Comparison of ENCODE assay signal across 24 cellular contexts in genomic region chr6:106005013-106005412, GRCh38.
A peak's percentile ranks its signal among the peaks of the same experiment; 100 is the strongest.
DNase-seq lines count a peak whose midpoint lies in the region; ATAC-seq and TF ChIP-seq lines count a peak whose summit lies in the region.
"Had no signal": no experiment of that assay in that cellular context is flagged by ENCODE, and none has a peak within 500 bp of the region (broad histone marks: within the 10 kb centered on the region; RNA-seq: fewer than 3 reads in every experiment).

No MANE protein-coding gene starts in this region.

- peak; percentile 46 for DNase-seq in GM23338 (ENCODE audit: low spot score)
- DNase-seq in NCI-H82 treated with DMSO at 0.1 percent for 48 hours (lab: John Stamatoyannopoulos, UW; ENCODE audit: unreplicated experiment), result peak; percentile 34
- peak; percentile 62 for DNase-seq in fibroblast of the aortic adventitia (ENCODE audit: low read depth)
- no peak for DNase-seq in GM03348 (ENCODE audit: low spot score)
- DNase-seq in mucosa of gallbladder (ENCODE audit: low spot score), result no peak
- no peak for DNase-seq in OCI-M1 (lab: John Stamatoyannopoulos, UW)
- DNase-seq: activated CD4-positive, CD25-positive, alpha-beta regulatory T cell treated with anti-CD3 and anti-CD28 coated beads, Interleukin-2, amount 50 U/mL, for 72 hours; activated CD8-positive, alpha-beta T cell treated with anti-CD3 and anti-CD28 coated beads for 36 hours; C1 segment of cervical spinal cord; central memory CD4-positive, alpha-beta T cell; DND-41; dorsolateral prefrontal cortex; hippocampal formation; lower lobe of right lung; NCI-H2081; NCI-H446 treated with DMSO at 0.1 percent for 48 hours; SJCRH30; spleen; stimulated activated CD4-positive, alpha-beta T cell treated with anti-CD3 and anti-CD28 coated beads, Interleukin-2, amount 100 ng/mL, for 48 hours; T-helper 1 cell had no signal

- no peaks in the 10 kb centered on the region for H3K36me3 Mint-ChIP-seq in GM23338 (ENCODE audit: low read depth)
- H3K36me3 Mint-ChIP-seq: activated naive CD8-positive, alpha-beta T cell; stimulated activated effector memory CD8-positive, alpha-beta T cell treated with anti-CD3 and anti-CD28 coated beads, Interleukin-12 subunit alpha, Interleukin-12 subunit beta, amount 100 ng/mL, for 72 hours had no signal

- H3K4me2 ChIP-seq in GM23338, result 0 out of 2 replicates have a peak overlapping the region, but pooled peaks have one; percentile 4
- H3K4me2 ChIP-seq in neural cell (ENCODE audit: low read length), result no peak overlapping the region

- H2AFZ ChIP-seq in GM23338 (no peak overlapping the region), neural cell (ENCODE audit: low read depth, low read length) (no peak overlapping the region)

- peak; percentile 98 for TF ChIP-seq EP300 in neural cell (conservative IDR thresholded peaks at IDR 0.05; ENCODE audit: poor library complexity, severe bottlenecking)

- no peaks in the 10 kb centered on the region for H4K20me1 ChIP-seq in GM23338 (replicated peaks; ENCODE audit: insufficient read depth)
- H4K20me1 ChIP-seq in neural cell (ENCODE audit: insufficient read depth), result no peaks in the 10 kb centered on the region

- peaks cover 6% of the 10 kb centered on the region; the same call in 1 of the 2 replicates for H3K9me2 ChIP-seq in GM23338 (ENCODE audit: insufficient read depth)
- no peaks in the 10 kb centered on the region for H3K9me2 ChIP-seq in neural cell (ENCODE audit: insufficient read depth, low read length)

- peaks cover 10% of the 10 kb centered on the region for H3K27me3 Mint-ChIP-seq in GM23338 (ENCODE audit: insufficient read depth, low read depth, poor library complexity)

- ATAC-seq in GM23338, result peak; percentile 74
- ATAC-seq: activated CD8-positive, alpha-beta T cell treated with anti-CD3 and anti-CD28 coated beads for 36 hours; stimulated activated effector memory CD8-positive, alpha-beta T cell treated with anti-CD3 and anti-CD28 coated beads, Interleukin-12 subunit alpha, Interleukin-12 subunit beta, amount 100 ng/mL, for 72 hours had no signal

- no peak overlapping the region for H3K27ac ChIP-seq in GM23338 (ENCODE audit: low read depth)
- H3K27ac ChIP-seq in neural cell (ENCODE audit: low read length), result no peak overlapping the region
- H3K27ac ChIP-seq: ascending aorta, dorsolateral prefrontal cortex, lower lobe of right lung, SJCRH30, spleen had no signal

- no peaks in the 10 kb centered on the region for H3K79me2 ChIP-seq in GM23338 (replicated peaks; ENCODE audit: insufficient read depth)
- H3K79me2 ChIP-seq in neural cell (replicated peaks; ENCODE audit: insufficient read depth, low read length), result no peaks in the 10 kb centered on the region

- H3K4me1 ChIP-seq in GM23338 (ENCODE audit: insufficient read depth), result peaks cover 43% of the 10 kb centered on the region
- H3K4me1 ChIP-seq: ascending aorta, SJCRH30, spleen had no signal

- no peak overlapping the region for H3K27ac Mint-ChIP-seq in GM23338
- H3K27ac Mint-ChIP-seq: activated CD8-positive, alpha-beta T cell treated with anti-CD3 and anti-CD28 coated beads for 36 hours; activated naive CD8-positive, alpha-beta T cell; stimulated activated effector memory CD8-positive, alpha-beta T cell treated with anti-CD3 and anti-CD28 coated beads, Interleukin-12 subunit alpha, Interleukin-12 subunit beta, amount 100 ng/mL, for 72 hours had no signal

- TF ChIP-seq CTCF in GM23338 (conservative IDR thresholded peaks at IDR 0.05; ENCODE audit: low read depth in 2 of 2) (no peak), fibroblast of the aortic adventitia (IDR thresholded peaks at IDR 0.05; ENCODE audit: insufficient read depth, low read length) (no peak), neural cell (IDR thresholded peaks at IDR 0.05; ENCODE audit: poor library complexity, severe bottlenecking) (no peak)

- H3K9me3 ChIP-seq in neural cell (ENCODE audit: low read length), result no peaks in the 10 kb centered on the region
- H3K9me3 ChIP-seq: ascending aorta, lower lobe of right lung, SJCRH30, spleen had no signal

- H3K4me1 Mint-ChIP-seq in GM23338, result peaks cover 37% of the 10 kb centered on the region
- H3K4me1 Mint-ChIP-seq: stimulated activated effector memory CD8-positive, alpha-beta T cell treated with anti-CD3 and anti-CD28 coated beads, Interleukin-12 subunit alpha, Interleukin-12 subunit beta, amount 100 ng/mL, for 72 hours had no signal

- H3K36me3 ChIP-seq in GM23338 (ENCODE audit: insufficient read depth) (no peaks in the 10 kb centered on the region), neural cell (ENCODE audit: insufficient read depth, low read length) (no peaks in the 10 kb centered on the region)
- H3K36me3 ChIP-seq: ascending aorta, lower lobe of right lung, SJCRH30, spleen had no signal

- no peak overlapping the region for H3K4me3 Mint-ChIP-seq in GM23338
- H3K4me3 Mint-ChIP-seq: activated CD8-positive, alpha-beta T cell treated with anti-CD3 and anti-CD28 coated beads for 36 hours; activated naive CD8-positive, alpha-beta T cell; stimulated activated effector memory CD8-positive, alpha-beta T cell treated with anti-CD3 and anti-CD28 coated beads, Interleukin-12 subunit alpha, Interleukin-12 subunit beta, amount 100 ng/mL, for 72 hours had no signal

- TF ChIP-seq RAD21 in neural cell (conservative IDR thresholded peaks at IDR 0.05), result no peak

- H3F3A ChIP-seq in GM23338 (replicated peaks; ENCODE audit: low read depth) (no peaks in the 10 kb centered on the region), neural cell (ENCODE audit: insufficient read depth, low read length, poor library complexity, severe bottlenecking) (no peaks in the 10 kb centered on the region)

- H3K4me3 ChIP-seq in GM23338 (no peak overlapping the region), fibroblast of the aortic adventitia (ENCODE audit: low read depth, low read length) (no peak overlapping the region), neural cell (ENCODE audit: low read length) (no peak overlapping the region)
- H3K4me3 ChIP-seq: ascending aorta, dorsolateral prefrontal cortex, lower lobe of right lung, SJCRH30, spleen had no signal

- H3K9ac ChIP-seq in neural cell (ENCODE audit: low read length), result no peak overlapping the region

- H3K27me3 ChIP-seq in GM23338 (ENCODE audit: insufficient read depth) (peaks cover 54% of the 10 kb centered on the region), neural cell (ENCODE audit: insufficient read depth, low read depth, low read length) (peaks cover 25% of the 10 kb centered on the region)
- H3K27me3 ChIP-seq: SJCRH30 had no signal

- no peaks in the 10 kb centered on the region for H3K9me3 Mint-ChIP-seq in GM23338
- H3K9me3 Mint-ChIP-seq: activated CD8-positive, alpha-beta T cell treated with anti-CD3 and anti-CD28 coated beads for 36 hours; stimulated activated effector memory CD8-positive, alpha-beta T cell treated with anti-CD3 and anti-CD28 coated beads, Interleukin-12 subunit alpha, Interleukin-12 subunit beta, amount 100 ng/mL, for 72 hours had no signal

TF ChIP-seq in GM23338, 12 proteins besides CTCF, POLR2A, EP300 and RAD21 (continues in another document):
- TF ChIP-seq POLR2AphosphoS5 (IDR thresholded peaks at IDR 0.05; ENCODE audit: low read depth), result no peak
- no peak for TF ChIP-seq ZNF331 (CRISPR knock-in tag; IDR thresholded peaks at IDR 0.05; ENCODE audit: low read depth)
- peak; percentile 27; the same call in 1 of the 2 replicates for TF ChIP-seq NANOG (IDR thresholded peaks at IDR 0.05; ENCODE audit: borderline replicate concordance)
- no peak for TF ChIP-seq ETS1 (IDR thresholded peaks at IDR 0.05)

TF ChIP-seq in neural cell, 6 proteins besides CTCF, POLR2A, EP300 and RAD21:
- TF ChIP-seq POLR2AphosphoS5 (IDR thresholded peaks at IDR 0.05) (peak; percentile 91), SMC3 (conservative IDR thresholded peaks at IDR 0.05; ENCODE audit: poor library complexity) (no peak), MXI1 (conservative IDR thresholded peaks at IDR 0.05; ENCODE audit: poor library complexity, severe bottlenecking) (no peak), EZH2 (IDR thresholded peaks at IDR 0.05; ENCODE audit: borderline replicate concordance, insufficient read depth, low read length, poor library complexity, severe bottlenecking) (no peak)
- TF ChIP-seq, protein P1, sequence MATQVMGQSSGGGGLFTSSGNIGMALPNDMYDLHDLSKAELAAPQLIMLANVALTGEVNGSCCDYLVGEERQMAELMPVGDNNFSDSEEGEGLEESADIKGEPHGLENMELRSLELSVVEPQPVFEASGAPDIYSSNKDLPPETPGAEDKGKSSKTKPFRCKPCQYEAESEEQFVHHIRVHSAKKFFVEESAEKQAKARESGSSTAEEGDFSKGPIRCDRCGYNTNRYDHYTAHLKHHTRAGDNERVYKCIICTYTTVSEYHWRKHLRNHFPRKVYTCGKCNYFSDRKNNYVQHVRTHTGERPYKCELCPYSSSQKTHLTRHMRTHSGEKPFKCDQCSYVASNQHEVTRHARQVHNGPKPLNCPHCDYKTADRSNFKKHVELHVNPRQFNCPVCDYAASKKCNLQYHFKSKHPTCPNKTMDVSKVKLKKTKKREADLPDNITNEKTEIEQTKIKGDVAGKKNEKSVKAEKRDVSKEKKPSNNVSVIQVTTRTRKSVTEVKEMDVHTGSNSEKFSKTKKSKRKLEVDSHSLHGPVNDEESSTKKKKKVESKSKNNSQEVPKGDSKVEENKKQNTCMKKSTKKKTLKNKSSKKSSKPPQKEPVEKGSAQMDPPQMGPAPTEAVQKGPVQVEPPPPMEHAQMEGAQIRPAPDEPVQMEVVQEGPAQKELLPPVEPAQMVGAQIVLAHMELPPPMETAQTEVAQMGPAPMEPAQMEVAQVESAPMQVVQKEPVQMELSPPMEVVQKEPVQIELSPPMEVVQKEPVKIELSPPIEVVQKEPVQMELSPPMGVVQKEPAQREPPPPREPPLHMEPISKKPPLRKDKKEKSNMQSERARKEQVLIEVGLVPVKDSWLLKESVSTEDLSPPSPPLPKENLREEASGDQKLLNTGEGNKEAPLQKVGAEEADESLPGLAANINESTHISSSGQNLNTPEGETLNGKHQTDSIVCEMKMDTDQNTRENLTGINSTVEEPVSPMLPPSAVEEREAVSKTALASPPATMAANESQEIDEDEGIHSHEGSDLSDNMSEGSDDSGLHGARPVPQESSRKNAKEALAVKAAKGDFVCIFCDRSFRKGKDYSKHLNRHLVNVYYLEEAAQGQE (IDR thresholded peaks at IDR 0.05; ENCODE audit: borderline replicate concordance), result no peak

Comparison
In these comparisons a context has a peak if more than half of its experiments do, and no peak if none do; other contexts are left out.
1. DNase-seq: peak in GM23338 (single experiment), NCI-H82 treated with DMSO at 0.1 percent for 48 hours (single experiment) and fibroblast of the aortic adventitia (single experiment); none in GM03348 (single experiment), mucosa of gallbladder (single experiment) and OCI-M1 (single experiment).